Comparison of ENCODE assay signal across 1 cellular context in genomic region chr4:4859010-4859798, GRCh38.
TF ChIP-seq lines count a peak whose summit lies in the region.

Gene MSX1, plus strand, starts transcription at chr4:4859665. Its CDS starts 235 bp downstream, at chr4:4859900.

TF ChIP-seq in HepG2, 621 proteins besides CTCF, POLR2A, EP300 and RAD21 (continued from another document):
- TF ChIP-seq RNF219 (CRISPR knock-in tag; IDR thresholded peaks at IDR 0.05) (no peak), KDM6A (CRISPR knock-in tag; IDR thresholded peaks at IDR 0.05; ENCODE audit: low read depth) (no peak), SP1 (IDR thresholded peaks at IDR 0.05) (no peak), SP1 (CRISPR knock-in tag; IDR thresholded peaks at IDR 0.05) (peak; percentile 67; the same call in 1 of the 2 replicates), ZBTB25 (CRISPR knock-in tag; IDR thresholded peaks at IDR 0.05) (0 out of 2 replicates have a peak, but pooled peaks have one; percentile 55), HBP1 (CRISPR knock-in tag; IDR thresholded peaks at IDR 0.05; ENCODE audit: low read depth) (0 out of 2 replicates have a peak, but pooled peaks have one; percentile 46), KLF6 (CRISPR knock-in tag; IDR thresholded peaks at IDR 0.05) (peak; percentile 57; the same call in 1 of the 2 replicates), ZNF782 (CRISPR knock-in tag; IDR thresholded peaks at IDR 0.05; ENCODE audit: borderline replicate concordance) (0 out of 2 replicates have a peak, but pooled peaks have one; percentile 18), ZMYM4 (CRISPR knock-in tag; IDR thresholded peaks at IDR 0.05) (peak; percentile 83), BATF2 (CRISPR knock-in tag; IDR thresholded peaks at IDR 0.05) (no peak), SALL1 (CRISPR knock-in tag; IDR thresholded peaks at IDR 0.05) (peak; percentile 69), HIVEP1 (CRISPR knock-in tag; IDR thresholded peaks at IDR 0.05) (no peak), GFI1 (CRISPR knock-in tag; IDR thresholded peaks at IDR 0.05; ENCODE audit: borderline replicate concordance) (no peak; the same call in 1 of the 2 replicates), ZNF629 (CRISPR knock-in tag; conservative IDR thresholded peaks at IDR 0.05) (0 out of 2 replicates have a peak, but pooled peaks have one; percentile 9), ZNF570 (CRISPR knock-in tag; IDR thresholded peaks at IDR 0.05; ENCODE audit: borderline replicate concordance) (no peak), ZNF160 (CRISPR knock-in tag; IDR thresholded peaks at IDR 0.05) (no peak), CENPBD1 (CRISPR knock-in tag; IDR thresholded peaks at IDR 0.05; ENCODE audit: borderline replicate concordance, low read depth) (no peak), ZIK1 (CRISPR knock-in tag; IDR thresholded peaks at IDR 0.05; ENCODE audit: borderline replicate concordance, low read depth) (no peak), EHMT2 (IDR thresholded peaks at IDR 0.05; ENCODE audit: borderline replicate concordance, low read depth, low read length) (no peak), ZNF713 (CRISPR knock-in tag; IDR thresholded peaks at IDR 0.05) (no peak), JUN (CRISPR knock-in tag; IDR thresholded peaks at IDR 0.05) (no peak), GLI4 (CRISPR knock-in tag; IDR thresholded peaks at IDR 0.05; ENCODE audit: borderline replicate concordance) (no peak), ZNF264 (CRISPR knock-in tag; IDR thresholded peaks at IDR 0.05) (no peak), LCORL (IDR thresholded peaks at IDR 0.05) (no peak), LCORL (CRISPR knock-in tag; IDR thresholded peaks at IDR 0.05) (no peak), HNRNPH1 (optimal IDR thresholded peaks at IDR 0.05; ENCODE audit: low read depth, low read length) (peak; percentile 77), ZBTB2 (CRISPR knock-in tag; IDR thresholded peaks at IDR 0.05; ENCODE audit: low read depth) (0 out of 2 replicates have a peak, but pooled peaks have one; percentile 52), ARID5B (CRISPR knock-in tag; IDR thresholded peaks at IDR 0.05) (peak; percentile 43; the same call in 1 of the 2 replicates), GMEB1 (CRISPR knock-in tag; IDR thresholded peaks at IDR 0.05; ENCODE audit: borderline replicate concordance) (peak; percentile 33; the same call in 1 of the 2 replicates), ZNF562 (CRISPR knock-in tag; IDR thresholded peaks at IDR 0.05; ENCODE audit: borderline replicate concordance) (no peak), ZFP1 (CRISPR knock-in tag; IDR thresholded peaks at IDR 0.05) (no peak), POLR2G (IDR thresholded peaks at IDR 0.05; ENCODE audit: low read depth, low read length) (peak; percentile 95), ZNF432 (CRISPR knock-in tag; IDR thresholded peaks at IDR 0.05; ENCODE audit: borderline replicate concordance) (no peak), ZNF496 (CRISPR knock-in tag; IDR thresholded peaks at IDR 0.05; ENCODE audit: insufficient replicate concordance) (no peak), ETS1 (CRISPR knock-in tag; IDR thresholded peaks at IDR 0.05) (0 out of 2 replicates have a peak, but pooled peaks have one; percentile 21), RXRA (CRISPR knock-in tag; IDR thresholded peaks at IDR 0.05) (no peak), ZSCAN31 (CRISPR knock-in tag; IDR thresholded peaks at IDR 0.05; ENCODE audit: low read depth) (peak; percentile 45; the same call in 1 of the 2 replicates), MED8 (CRISPR knock-in tag; IDR thresholded peaks at IDR 0.05; ENCODE audit: insufficient replicate concordance) (no peak), SIN3A (IDR thresholded peaks at IDR 0.05; ENCODE audit: borderline replicate concordance, low read depth, low read length) (no peak; the same call in 1 of the 2 replicates), GATA4 (IDR thresholded peaks at IDR 0.05; ENCODE audit: borderline replicate concordance, low read depth) (peak; percentile 52; the same call in 1 of the 2 replicates), NR2F1 (CRISPR knock-in tag; IDR thresholded peaks at IDR 0.05) (0 out of 4 replicates have a peak, but pooled peaks of 1 of the 2 experiments have one; percentile 17), ZNF883 (CRISPR knock-in tag; IDR thresholded peaks at IDR 0.05; ENCODE audit: not compliant biosample characterization) (peak; percentile 43), NFATC3 (CRISPR knock-in tag; IDR thresholded peaks at IDR 0.05) (no peak), TBX3 (IDR thresholded peaks at IDR 0.05; ENCODE audit: borderline replicate concordance) (no peak)
